22 cellular contexts compared by ENCODE assay signal in genomic region chr6:56716229-56716628, GRCh38.
A peak's percentile ranks its signal among the peaks of the same experiment; 100 is the strongest.
DNase-seq lines count a peak whose midpoint lies in the region; ATAC-seq and TF ChIP-seq lines count a peak whose summit lies in the region.
"Had no signal": no experiment of that assay in that cellular context is flagged by ENCODE, and none has a peak within 500 bp of the region (broad histone marks: within the 10 kb centered on the region; RNA-seq: fewer than 3 reads in every experiment).

No MANE protein-coding gene starts in this region.

- peaks cover 95% of the 10 kb centered on the region for H3K79me2 ChIP-seq in SK-N-SH (ENCODE audit: insufficient read depth)

- POLR2A ChIA-PET in SK-N-SH (lab: Yijun Ruan, JAX) = no interaction called here

- H4K20me1 ChIP-seq in SK-N-SH (ENCODE audit: insufficient read depth) = no peaks in the 10 kb centered on the region; the same call in 1 of the 2 replicates

- H3K9me3 Mint-ChIP-seq in glutamatergic neuron (ENCODE audit: unreplicated experiment) = peaks cover 19% of the 10 kb centered on the region
- H3K9me3 Mint-ChIP-seq: T-helper 1 cell treated with Interleukin-12 subunit alpha and Interleukin-12 subunit beta and Interleukin-4 antibody, amounts not matched to agents 30 μg/mL and 1 μg/mL, for 36 hours had no signal

- peak overlapping the region; percentile 68 for H3K4me2 ChIP-seq in SK-N-SH

- no peaks in the 10 kb centered on the region for H3K9me2 ChIP-seq in SK-N-SH

- no peak for TF ChIP-seq CTCF in heart right ventricle (IDR thresholded peaks at IDR 0.05)
- no peak for TF ChIP-seq CTCF in right atrium auricular region (IDR thresholded peaks at IDR 0.05)
- TF ChIP-seq CTCF in SK-N-SH (IDR thresholded peaks at IDR 0.05) = no peak
- no peak for TF ChIP-seq CTCF in glutamatergic neuron (IDR thresholded peaks at IDR 0.05; ENCODE audit: partially characterized antibody, unreplicated experiment)

- H3K27me3 ChIP-seq in heart right ventricle = no peaks in the 10 kb centered on the region
- no peaks in the 10 kb centered on the region for H3K27me3 ChIP-seq in right atrium auricular region
- H3K27me3 ChIP-seq in SK-N-SH (ENCODE audit: insufficient read depth) = no peaks in the 10 kb centered on the region
- H3K27me3 ChIP-seq: esophagus squamous epithelium, MG63, suprapubic skin had no signal

- H2AFZ ChIP-seq in SK-N-SH (ENCODE audit: low read depth) = no peak overlapping the region

- peak overlapping the region; percentile 19 for H3K27ac Mint-ChIP-seq in glutamatergic neuron (ENCODE audit: unreplicated experiment)
- H3K27ac Mint-ChIP-seq: activated CD4-positive, alpha-beta memory T cell treated with anti-CD3 and anti-CD28 coated beads for 36 hours; immature natural killer cell; T-helper 1 cell treated with Interleukin-12 subunit alpha and Interleukin-12 subunit beta and Interleukin-4 antibody, amounts not matched to agents 30 μg/mL and 1 μg/mL, for 36 hours had no signal

- peaks cover 3 to 55% (median 37%) of the 10 kb centered on the region in 9 donors for H3K4me1 ChIP-seq in heart right ventricle
- peaks cover 0 to 32% of the 10 kb centered on the region in 2 donors for H3K4me1 ChIP-seq in right atrium auricular region
- H3K4me1 ChIP-seq in SK-N-SH (ENCODE audit: control insufficient read depth in 1 of 2, insufficient read depth in 2 of 2, low read depth in 1 of 2, low read length in 1 of 2) = peaks cover 16 to 33% of the 10 kb centered on the region in 2 experiments

- H3K36me3 ChIP-seq in heart right ventricle (no peaks in the 10 kb centered on the region), right atrium auricular region (no peaks in the 10 kb centered on the region), SK-N-SH (replicated peaks in 1 of 2; ENCODE audit: control insufficient read depth in 1 of 2, insufficient read depth in 2 of 2, low read length in 1 of 2) (peaks cover 3 to 11% of the 10 kb centered on the region in 2 experiments)
- H3K36me3 ChIP-seq: esophagus squamous epithelium, MG63, neutrophil, suprapubic skin had no signal

- peaks cover 56% of the 10 kb centered on the region for H3F3A ChIP-seq in SK-N-SH (replicated peaks; ENCODE audit: insufficient read depth)

- intact Hi-C loops in heart right ventricle (cut with DNase I) = loop anchor here in 2 of 10 donors (5.0 kb wide), 2 partner anchors 36 to 41 kb away; no protein-coding TSS in a partner anchor

- no peak for TF ChIP-seq RAD21 in SK-N-SH (IDR thresholded peaks at IDR 0.05; ENCODE audit: low read length)

- H3K4me1 Mint-ChIP-seq in glutamatergic neuron (ENCODE audit: low read depth, unreplicated experiment) = peaks cover 59% of the 10 kb centered on the region

- CTCF ChIA-PET in SK-N-SH (lab: Yijun Ruan, JAX) = interaction anchor here (1.1 to 9.3 kb wide), 5 partner anchors 9 to 137 kb away, joined by 3 to 120 read pairs (median 4); no protein-coding TSS in a partner anchor

- peak overlapping the region; percentile 35 for H3K9ac ChIP-seq in SK-N-SH

- no peak overlapping the region for H3K4me3 ChIP-seq in heart right ventricle
- H3K4me3 ChIP-seq in right atrium auricular region = no peak overlapping the region
- peak overlapping the region in 1 of 2 experiments; percentile 1; a peak in 1 of 4 replicates for H3K4me3 ChIP-seq in SK-N-SH (ENCODE audit: low read depth in 2 of 2, low read length in 1 of 2)
- H3K4me3 ChIP-seq: esophagus squamous epithelium, MG63, suprapubic skin had no signal

- DNase-seq in heart right ventricle = no peak
- no peak for DNase-seq in right atrium auricular region (ENCODE audit: low spot score)
- DNase-seq in SK-N-SH = no peak
- DNase-seq in glutamatergic neuron = no peak
- DNase-seq in substantia nigra (lab: John Stamatoyannopoulos, UW) = no peak
- no peak for DNase-seq in occipital lobe (lab: John Stamatoyannopoulos, UW)
- DNase-seq in NK-92 treated with Interleukin-12 subunit alpha and Interleukin-12 subunit beta, amount 100 ng/mL, for 24 hours (lab: John Stamatoyannopoulos, UW) = no peak
- DNase-seq: activated CD4-positive, alpha-beta memory T cell treated with anti-CD3 and anti-CD28 coated beads for 36 hours; activated naive CD4-positive, alpha-beta T cell treated with Interleukin-2 at 50 U/mL for 16 hours; activated T-cell treated with anti-CD3 and anti-CD28 coated beads for 4 hours; COR-L47; effector CD8-positive, alpha-beta T cell; esophagus squamous epithelium; head of caudate nucleus; immature natural killer cell; MG63; NCI-H1694; NCI-H526 had no signal

- H3K4me3 Mint-ChIP-seq in glutamatergic neuron (ENCODE audit: unreplicated experiment) = no peak overlapping the region
- H3K4me3 Mint-ChIP-seq: activated CD4-positive, alpha-beta memory T cell treated with anti-CD3 and anti-CD28 coated beads for 36 hours; immature natural killer cell; T-helper 1 cell treated with Interleukin-12 subunit alpha and Interleukin-12 subunit beta and Interleukin-4 antibody, amounts not matched to agents 30 μg/mL and 1 μg/mL, for 36 hours had no signal

- TF ChIP-seq EP300 in SK-N-SH (IDR thresholded peaks at IDR 0.05; ENCODE audit: borderline replicate concordance in 1 of 2, low read depth in 1 of 2, low read length in 1 of 2) = peak in 1 of 2 experiments; percentile 88; a peak in 1 of 4 replicates

- H3K27ac ChIP-seq in heart right ventricle (peak overlapping the region in 7 of 10 donors; percentile 28 to 72 (median 54)), right atrium auricular region (peak overlapping the region in 1 of 2 donors; percentile 74), SK-N-SH (ENCODE audit: low read depth in 2 of 2, low read length in 1 of 2) (peak overlapping the region; percentile 79 to 91; a peak in 3 of 4 replicates), substantia nigra (ENCODE audit: low read depth, low read length, poor library complexity, severe bottlenecking) (peak overlapping the region; percentile 68)
- H3K27ac ChIP-seq: esophagus squamous epithelium, neutrophil, suprapubic skin had no signal

- peaks cover 0 to 10% (median 0%) of the 10 kb centered on the region in 11 donors for H3K9me3 ChIP-seq in heart right ventricle
- H3K9me3 ChIP-seq in right atrium auricular region = no peaks in the 10 kb centered on the region
- H3K9me3 ChIP-seq in SK-N-SH = no peaks in the 10 kb centered on the region
- H3K9me3 ChIP-seq: neutrophil, suprapubic skin had no signal

- peaks cover 12% of the 10 kb centered on the region for H3K27me3 Mint-ChIP-seq in glutamatergic neuron (ENCODE audit: unreplicated experiment)

- H3K36me3 Mint-ChIP-seq in glutamatergic neuron (ENCODE audit: unreplicated experiment) = no peaks in the 10 kb centered on the region

- whole genome bisulfite sequencing in heart right ventricle, 2 donors = 85 to 88% methylated on average over 3 of the region's 3 CpGs
- WGBS in SK-N-SH (ENCODE audit: low lambda C conversion rate) = 19% methylated on average over 3 of the region's 3 CpGs

- ATAC-seq in heart right ventricle (no peak), HG03135 (IDR thresholded peaks at IDR 0.05; ENCODE audit: unreplicated experiment) (no peak)

TF ChIP-seq in SK-N-SH, 30 proteins besides CTCF, POLR2A, EP300 and RAD21 (continues in another document):
- peak; percentile 73; the same call in 1 of the 2 replicates for TF ChIP-seq TEAD4 (IDR thresholded peaks at IDR 0.05; ENCODE audit: borderline replicate concordance, insufficient read depth)
- TF ChIP-seq FOSL2 (IDR thresholded peaks at IDR 0.05; ENCODE audit: borderline replicate concordance, low read depth) = peak; percentile 77; the same call in 1 of the 2 replicates
- TF ChIP-seq SMC3 (IDR thresholded peaks at IDR 0.05; ENCODE audit: low read depth, low read length) = no peak
- TF ChIP-seq NFIC (IDR thresholded peaks at IDR 0.05; ENCODE audit: borderline replicate concordance) = peak; percentile 63; the same call in 1 of the 2 replicates
- TF ChIP-seq GATA2 (CRISPR knock-in tag; IDR thresholded peaks at IDR 0.05) = no peak
- TF ChIP-seq RXRA (IDR thresholded peaks at IDR 0.05; ENCODE audit: borderline replicate concordance, low read depth) = peak; percentile 87
- TF ChIP-seq MEF2A (IDR thresholded peaks at IDR 0.05; ENCODE audit: borderline replicate concordance, low read depth) = peak; percentile 65; the same call in 1 of the 2 replicates
- no peak for TF ChIP-seq TAF1 (IDR thresholded peaks at IDR 0.05; ENCODE audit: borderline replicate concordance, low read depth, low read length)
- no peak for TF ChIP-seq RFX5 (IDR thresholded peaks at IDR 0.05; ENCODE audit: low read length)
- TF ChIP-seq PBX3 (IDR thresholded peaks at IDR 0.05) = peak; percentile 84
- no peak for TF ChIP-seq USF2 (IDR thresholded peaks at IDR 0.05; ENCODE audit: borderline replicate concordance, low read depth, low read length)
- TF ChIP-seq JUND (IDR thresholded peaks at IDR 0.05) = peak; percentile 78
